29 cellular contexts compared by ENCODE assay signal in the genomic region with DNA sequence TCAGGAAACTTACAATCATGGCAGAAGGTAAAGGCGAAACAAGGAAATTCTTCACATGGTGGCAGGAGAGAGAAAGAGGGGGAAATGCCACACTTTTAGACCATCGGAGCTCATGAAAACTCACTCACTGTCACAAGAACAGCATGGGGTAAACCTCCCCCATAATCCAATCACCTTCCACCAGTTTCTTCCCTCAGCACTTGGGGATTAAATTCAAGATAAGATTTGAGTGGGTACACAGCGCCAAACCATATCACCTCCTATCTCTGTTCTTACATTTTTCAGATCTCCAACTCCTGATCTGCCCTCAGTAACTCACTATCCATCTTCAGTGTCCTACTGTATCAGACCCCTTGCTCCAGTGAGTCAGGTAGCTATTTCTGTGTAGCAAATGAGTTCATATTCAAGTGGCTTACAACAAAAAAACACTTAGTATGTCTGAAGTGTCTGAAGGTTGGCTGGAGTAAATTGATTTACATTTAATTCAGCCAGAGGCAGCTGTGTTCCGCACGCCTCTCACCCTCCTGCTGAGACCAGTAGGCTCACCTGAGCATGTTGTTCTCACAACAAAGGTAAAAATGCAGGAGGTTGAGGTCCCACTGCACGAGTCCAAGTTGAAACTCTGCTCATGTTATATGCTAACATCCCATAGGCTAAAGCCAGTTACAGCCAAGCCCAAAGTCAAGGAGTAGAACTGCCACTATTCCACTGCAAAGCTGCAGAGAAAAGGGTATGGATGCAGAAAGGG.
DNase-seq lines count a peak whose midpoint lies in the region; ATAC-seq, FAIRE-seq and TF ChIP-seq lines count a peak whose summit lies in the region.
"Had no signal": no experiment of that assay in that cellular context is flagged by ENCODE, and none has a peak within 500 bp of the region (broad histone marks: within the 10 kb centered on the region; RNA-seq: fewer than 3 reads in every experiment).

No MANE protein-coding gene starts in this region.

- H3K27ac ChIP-seq in A673 (ENCODE audit: low read depth, low read length, poor library complexity, severe bottlenecking), result peak overlapping the region; percentile 37
- peak overlapping the region; percentile 2; the same call in 1 of the 2 replicates for H3K27ac ChIP-seq in GM23248
- peak overlapping the region; percentile 17; the same call in 1 of the 2 replicates for H3K27ac ChIP-seq in SJCRH30
- no peak overlapping the region for H3K27ac ChIP-seq in keratinocyte (ENCODE audit: control insufficient read depth, insufficient read depth, low read length)
- H3K27ac ChIP-seq: adrenal gland, brain microvascular endothelial cell, heart left ventricle, parathyroid adenoma, SK-N-MC, testis, uterus had no signal

- 94 to 95% methylated on average over 6 of the region's 6 CpGs for WGBS in GM23248 (ENCODE audit: low coverage in 1 of 2, low lambda C conversion rate in 2 of 2, missing lambda C conversion rate in 2 of 2), 2 experiments

- H3F3A ChIP-seq in GM23248 (ENCODE audit: insufficient read depth), result peaks cover 9% of the 10 kb centered on the region; the same call in 1 of the 2 replicates

- H3K9ac ChIP-seq in GM23248 (no peak overlapping the region), keratinocyte (ENCODE audit: control insufficient read depth, extremely low read depth, insufficient read depth, low read length) (no peak overlapping the region)
- H3K9ac ChIP-seq: parathyroid adenoma had no signal

- no peak for TF ChIP-seq CTCF in A673 (conservative IDR thresholded peaks at IDR 0.05; ENCODE audit: low read depth, low read length)
- no peak for TF ChIP-seq CTCF in keratinocyte (optimal IDR thresholded peaks at IDR 0.05 in 1 of 3, IDR thresholded peaks at IDR 0.05 in 1 of 3, conservative IDR thresholded peaks at IDR 0.05 in 1 of 3; ENCODE audit: extremely low read depth in 1 of 3, insufficient read depth in 2 of 3, low read length in 3 of 3)
- no peak for TF ChIP-seq CTCF in BE2C (IDR thresholded peaks at IDR 0.05; ENCODE audit: low read depth, low read length)

- H3K79me2 ChIP-seq in GM23248 (ENCODE audit: insufficient read depth) (no peaks in the 10 kb centered on the region), keratinocyte (ENCODE audit: control insufficient read depth, insufficient read depth, low read length) (no peaks in the 10 kb centered on the region)
- H3K79me2 ChIP-seq: parathyroid adenoma had no signal

- peak overlapping the region; percentile 56 for H3K4me2 ChIP-seq in GM23248 (ENCODE audit: unreplicated experiment)
- no peak overlapping the region for H3K4me2 ChIP-seq in keratinocyte (ENCODE audit: control insufficient read depth, extremely low read depth, insufficient read depth, low read depth, low read length)

- FAIRE-seq in keratinocyte (lab: Jason Lieb, UNC), result peak; percentile 58
- FAIRE-seq: D721Med, K562 had no signal

- no peaks in the 10 kb centered on the region for H4K20me1 ChIP-seq in GM23248 (ENCODE audit: insufficient read depth)
- no peaks in the 10 kb centered on the region for H4K20me1 ChIP-seq in keratinocyte (ENCODE audit: control insufficient read depth, extremely low read depth, insufficient read depth, low read length)

- ATAC-seq in GM21423 (IDR thresholded peaks at IDR 0.05; ENCODE audit: unreplicated experiment), result no peak
- ATAC-seq in HG03565 (IDR thresholded peaks at IDR 0.05; ENCODE audit: unreplicated experiment), result no peak
- ATAC-seq: heart left ventricle, K562, left ventricle myocardium superior, Panc1, right cardiac atrium had no signal

- H3K27me3 ChIP-seq in A673 (replicated peaks; ENCODE audit: insufficient read depth, low read depth, low read length, poor library complexity), result no peaks in the 10 kb centered on the region
- H3K27me3 ChIP-seq in GM23248 (replicated peaks; ENCODE audit: insufficient read depth), result no peaks in the 10 kb centered on the region
- H3K27me3 ChIP-seq in SJCRH30, result no peaks in the 10 kb centered on the region
- no peaks in the 10 kb centered on the region for H3K27me3 ChIP-seq in keratinocyte (ENCODE audit: control insufficient read depth, extremely low read depth, insufficient read depth, low read length)
- no peaks in the 10 kb centered on the region for H3K27me3 ChIP-seq in BE2C
- H3K27me3 ChIP-seq: adrenal gland, brain microvascular endothelial cell, heart left ventricle, MG63, testis, uterus had no signal

- H3K9me2 ChIP-seq in GM23248 (ENCODE audit: insufficient read depth), result no peaks in the 10 kb centered on the region

- POLR2A ChIA-PET in A673 (lab: Charles Lee; ENCODE audit: low non-redundant PET), result no interaction called here

- intact Hi-C loops in A673 (cut with micrococcal nuclease; ENCODE audit: unreplicated experiment), result no loop called here

- no peaks in the 10 kb centered on the region for H3K9me1 ChIP-seq in keratinocyte (ENCODE audit: control insufficient read depth, extremely low read depth, insufficient read depth, low read length)

- H2AFZ ChIP-seq in GM23248 (no peak overlapping the region), keratinocyte (ENCODE audit: control insufficient read depth, low read length) (no peak overlapping the region)
- H2AFZ ChIP-seq: parathyroid adenoma had no signal

- CTCF ChIA-PET in A673 (lab: Charles Lee), result no interaction called here

- H3K9me3 ChIP-seq in A673 (ENCODE audit: low read depth, low read length, poor library complexity, severe bottlenecking), result no peaks in the 10 kb centered on the region
- no peaks in the 10 kb centered on the region for H3K9me3 ChIP-seq in GM23248 (ENCODE audit: low read depth)
- H3K9me3 ChIP-seq in SJCRH30 (replicated peaks), result no peaks in the 10 kb centered on the region
- H3K9me3 ChIP-seq in keratinocyte (ENCODE audit: control insufficient read depth, low read depth, low read length), result no peaks in the 10 kb centered on the region
- H3K9me3 ChIP-seq in BE2C, result no peaks in the 10 kb centered on the region
- H3K9me3 ChIP-seq: adrenal gland, heart left ventricle, MG63, testis, uterus had no signal

- peaks cover 22% of the 10 kb centered on the region for H3K4me1 ChIP-seq in A673 (ENCODE audit: insufficient read depth, low read length, poor library complexity, severe bottlenecking)
- peaks cover 38% of the 10 kb centered on the region for H3K4me1 ChIP-seq in GM23248 (ENCODE audit: insufficient read depth)
- H3K4me1 ChIP-seq in SJCRH30, result peaks cover 40% of the 10 kb centered on the region
- H3K4me1 ChIP-seq in keratinocyte (ENCODE audit: control insufficient read depth, extremely low read depth, insufficient read depth, low read length), result peaks cover 12% of the 10 kb centered on the region
- peaks cover 2% of the 10 kb centered on the region for H3K4me1 ChIP-seq in BE2C
- H3K4me1 ChIP-seq: heart left ventricle, parathyroid adenoma, testis, uterus had no signal

- dilution Hi-C loops in keratinocyte (cut with MboI; ENCODE audit: extremely low pct_ligation_motif_present, low sequenced_read_pairs), result no loop called here

- DNase-seq in A673 (ENCODE audit: low spot score), result no peak
- DNase-seq in GM23248, result no peak
- no peak for DNase-seq in SJCRH30
- no peak for DNase-seq in keratinocyte (ENCODE audit: low read depth, low spot score)
- no peak for DNase-seq in inferior parietal cortex (ENCODE audit: extremely low spot score)
- DNase-seq in BE2C, result no peak
- DNase-seq: activated CD4-positive, alpha-beta T cell treated with anti-CD3 and anti-CD28 coated beads for 4 hours; activated CD8-positive, alpha-beta memory T cell treated with anti-CD3 and anti-CD28 coated beads for 24 hours; activated naive CD4-positive, alpha-beta T cell treated with Interleukin-2 at 50 U/mL for 16 hours; activated T-cell treated with anti-CD3 and anti-CD28 coated beads, Interleukin-2, amount 50 U/mL, for 24 hours; adrenal gland; effector CD4-positive, alpha-beta T cell; erythroblast; heart left ventricle; left ventricle myocardium superior; MG63; NCI-H1436 treated with DMSO at 0.1 percent for 48 hours; right cardiac atrium; stimulated activated naive CD4-positive, alpha-beta T cell treated with Interleukin-2 at 50 U/mL for 16 hours; testis; uterus had no signal

- H3K36me3 ChIP-seq in A673 (ENCODE audit: insufficient read depth, low read length, poor library complexity, severe bottlenecking), result no peaks in the 10 kb centered on the region
- H3K36me3 ChIP-seq in GM23248 (ENCODE audit: low read depth), result no peaks in the 10 kb centered on the region
- no peaks in the 10 kb centered on the region for H3K36me3 ChIP-seq in SJCRH30
- no peaks in the 10 kb centered on the region for H3K36me3 ChIP-seq in keratinocyte (ENCODE audit: control insufficient read depth in 2 of 2, extremely low read depth in 1 of 2, insufficient read depth in 2 of 2, low read length in 2 of 2)
- no peaks in the 10 kb centered on the region for H3K36me3 ChIP-seq in BE2C
- H3K36me3 ChIP-seq: adrenal gland, brain microvascular endothelial cell, heart left ventricle, MG63, uterus had no signal

- BruUV-seq in A673 (replicated peaks; lab: Mats Ljungman, UMichigan), result no TSS peak

- H3K4me3 ChIP-seq in A673 (ENCODE audit: low read depth, low read length, poor library complexity, severe bottlenecking) (no peak overlapping the region), GM23248 (no peak overlapping the region), SJCRH30 (no peak overlapping the region), keratinocyte (ENCODE audit: control insufficient read depth in 2 of 3, extremely low read depth in 1 of 3, insufficient read depth in 2 of 3, low read depth in 1 of 3, low read length in 3 of 3) (no peak overlapping the region), BE2C (ENCODE audit: low read depth, low read length) (no peak overlapping the region)
- H3K4me3 ChIP-seq: adrenal gland, heart left ventricle, K562, MG63, SK-N-MC, testis, uterus had no signal

- in situ Hi-C loops in GM23248 (cut with MboI), result no loop called here
